ENCODE assay signal across 13 cellular contexts in genomic region chr14:103697601-103698379, GRCh38. TPM values are rescaled to one million over a fixed set of nuclear protein-coding genes. Genes with fewer than 3 reads are reported as not detected.
DNase-seq lines count a peak whose midpoint lies in the region; ATAC-seq and TF ChIP-seq lines count a peak whose summit lies in the region.
"Had no signal": no experiment of that assay in that cellular context is flagged by ENCODE, and none has a peak within 500 bp of the region (broad histone marks: within the 10 kb centered on the region; RNA-seq: fewer than 3 reads in every experiment).

No MANE protein-coding gene starts in this region.

- POLR2A ChIA-PET in RWPE1 (lab: Yijun Ruan, JAX; ENCODE audit: low non-redundant PET), result no interaction called here

- peaks cover 92% of the 10 kb centered on the region for H3K36me3 ChIP-seq in DND-41 (ENCODE audit: insufficient read depth, low read length)
- peaks cover 0 to 80% of the 10 kb centered on the region in 2 donors for H3K36me3 ChIP-seq in gastroesophageal sphincter
- H3K36me3 ChIP-seq in spleen, result peaks cover 0 to 100% (median 55%) of the 10 kb centered on the region in 6 donors

- H3K9me3 ChIP-seq in DND-41 (ENCODE audit: insufficient read depth, low read length, severe bottlenecking) (no peaks in the 10 kb centered on the region), gastroesophageal sphincter (no peaks in the 10 kb centered on the region), spleen (no peaks in the 10 kb centered on the region)

- no peak overlapping the region for H3K9ac ChIP-seq in DND-41 (ENCODE audit: low read depth, low read length)

- peaks cover 74% of the 10 kb centered on the region for H4K20me1 ChIP-seq in DND-41 (ENCODE audit: insufficient read depth, low read length)

- no peak for TF ChIP-seq CTCF in DND-41 (IDR thresholded peaks at IDR 0.05; ENCODE audit: borderline replicate concordance, extremely low read depth, low read length, poor library complexity, severe bottlenecking)
- TF ChIP-seq CTCF in RWPE1 (conservative IDR thresholded peaks at IDR 0.05; ENCODE audit: low read depth), result no peak
- TF ChIP-seq CTCF in gastroesophageal sphincter (IDR thresholded peaks at IDR 0.05), result no peak
- TF ChIP-seq CTCF in spleen (IDR thresholded peaks at IDR 0.05 in 8 of 11, conservative IDR thresholded peaks at IDR 0.05 in 3 of 11), result no peak

- intact Hi-C loops in spleen (cut with DNase I; ENCODE audit: low total_unique reads), result no loop called here

- DNase-seq in DND-41 (no peak), RWPE1 (ENCODE audit: low spot score) (no peak), spleen (peak; percentile 68), NCI-H2171 (lab: John Stamatoyannopoulos, UW) (no peak), Kasumi-1 (lab: John Stamatoyannopoulos, UW) (no peak)
- DNase-seq in activated naive CD4-positive, alpha-beta T cell (lab: John Stamatoyannopoulos, UW), result no peak
- DNase-seq: activated gamma-delta T cell treated with Interleukin-2 at 50 U/mL for 16 hours, DMS 273 treated with DMSO at 0.1 percent for 48 hours, hippocampal formation, NCI-H2029 treated with DMSO at 0.1 percent for 48 hours, PC-9 had no signal

- H3K27ac ChIP-seq in DND-41 (ENCODE audit: low read length) (no peak overlapping the region), RWPE1 (peak overlapping the region; percentile 99), gastroesophageal sphincter (peak overlapping the region in 3 of 4 donors; percentile 66 to 77 (median 73)), spleen (peak overlapping the region in 7 of 8 donors; percentile 15 to 86 (median 57))
- H3K27ac ChIP-seq: PC-9 had no signal

- no peak overlapping the region for H2AFZ ChIP-seq in DND-41 (ENCODE audit: low read depth, low read length)
- H2AFZ ChIP-seq: PC-9 had no signal

- TF ChIP-seq POLR2A in gastroesophageal sphincter (IDR thresholded peaks at IDR 0.05) (no peak), spleen (IDR thresholded peaks at IDR 0.05) (no peak)

- H3K4me2 ChIP-seq in DND-41 (ENCODE audit: insufficient read depth, low read length), result no peak overlapping the region
- H3K4me2 ChIP-seq: PC-9 had no signal

- H3K79me2 ChIP-seq in DND-41 (ENCODE audit: insufficient read depth, low read length), result peaks cover 20% of the 10 kb centered on the region; the same call in 1 of the 2 replicates

- H3K4me3 ChIP-seq in DND-41 (ENCODE audit: low read depth in 1 of 2, low read length in 2 of 2), result no peak overlapping the region
- H3K4me3 ChIP-seq in gastroesophageal sphincter, result no peak overlapping the region
- no peak overlapping the region for H3K4me3 ChIP-seq in spleen
- H3K4me3 ChIP-seq: PC-9 had no signal

- ATAC-seq in DND-41 (ENCODE audit: insufficient read depth, low read depth) (0 out of 3 replicates have a peak, but pooled peaks have one; percentile 3), gastroesophageal sphincter (no peak), HG03139 (IDR thresholded peaks at IDR 0.05; ENCODE audit: unreplicated experiment) (no peak)

- no peak for TF ChIP-seq EP300 in gastroesophageal sphincter (IDR thresholded peaks at IDR 0.05)

- CTCF ChIA-PET in RWPE1 (lab: Yijun Ruan, JAX), result interaction anchor here (0.6 kb wide), 1 partner anchor 14 kb away, joined by 3 read pairs; no protein-coding TSS in a partner anchor

- no peaks in the 10 kb centered on the region for H3K4me1 ChIP-seq in DND-41 (ENCODE audit: insufficient read depth, low read length)
- peaks cover 3 to 83% (median 37%) of the 10 kb centered on the region in 3 donors for H3K4me1 ChIP-seq in gastroesophageal sphincter
- H3K4me1 ChIP-seq in spleen, result peaks cover 42 to 100% (median 72%) of the 10 kb centered on the region in 6 donors

- no peaks in the 10 kb centered on the region for H3K27me3 ChIP-seq in DND-41 (ENCODE audit: insufficient read depth, low read length, poor library complexity)
- no peaks in the 10 kb centered on the region for H3K27me3 ChIP-seq in gastroesophageal sphincter
- H3K27me3 ChIP-seq in spleen (replicated peaks in 1 of 7), result no peaks in the 10 kb centered on the region

- no CpG with 5 or more reads among the region's 14 CpGs for WGBS in gastroesophageal sphincter (ENCODE audit: low coverage in 1 of 2), 2 donors
- 81 to 93% (median 87%) methylated on average over 12 to 14 of the region's 14 CpGs for WGBS in spleen, 5 donors

RNA-seq across cellular contexts. Expression of gene XRCC3, which starts 17.5 kb away (rescaled TPM):
- total RNA-seq in gastroesophageal sphincter (1 to 10 TPM; 1.2 to 7.8 (median 3.6) TPM), spleen (10 to 100 TPM in 6 of 7 donors, 1 to 10 TPM in 1; 9.5 to 20.4 (median 16.7) TPM)
- 10 to 100 TPM in 2 of 3 donors, 1 to 10 TPM in 1; 5.9 to 17.6 (median 11.8) TPM for polyA plus RNA-seq in spleen

RNA-seq across cellular contexts. Expression of gene ZFYVE21, which starts 17.8 kb away (rescaled TPM):
- total RNA-seq in gastroesophageal sphincter (100 to 1,000 TPM; 128 to 268 (median 205) TPM), spleen (10 to 100 TPM; 31.8 to 71.1 (median 47.8) TPM)
- 10 to 100 TPM; 21.8 to 51.8 (median 24.2) TPM for polyA plus RNA-seq in spleen
